9 cellular contexts compared by ENCODE assay signal in the genomic region with DNA sequence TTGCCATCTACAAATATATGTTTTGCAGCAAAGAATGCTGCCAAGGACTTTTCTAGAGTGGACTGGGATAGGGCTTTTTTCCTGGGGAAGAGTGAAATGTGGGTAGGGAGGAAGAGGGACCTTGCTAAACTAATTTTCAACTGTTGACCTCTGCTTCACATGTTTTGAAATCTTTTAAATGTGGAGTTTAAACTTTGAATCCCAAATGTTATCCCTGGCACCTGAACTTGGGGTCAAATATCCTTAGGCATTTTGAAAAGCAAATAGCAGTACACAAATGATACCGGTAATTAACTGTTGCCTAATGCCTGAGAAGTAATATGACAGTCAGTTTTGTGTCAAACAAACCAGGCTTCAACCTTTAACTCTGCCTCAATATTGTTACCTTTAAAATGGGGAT.
"Had no signal": no experiment of that assay in that cellular context is flagged by ENCODE, and none has a peak within 500 bp of the region (broad histone marks: within the 10 kb centered on the region; RNA-seq: fewer than 3 reads in every experiment).

No MANE protein-coding gene starts in this region.

- FAIRE-seq: K562 had no signal

- H3K4me1 ChIP-seq: HAP-1 had no signal

- H3K4me3 ChIP-seq: GM23338, HAP-1, K562 had no signal

- H2AFZ ChIP-seq: GM23338 had no signal

- H3K4me2 ChIP-seq: GM23338 had no signal

- ATAC-seq: GM23338, HCT116, K562 had no signal

- DNase-seq: H7, HFFc6, IMR-90, KG1 had no signal

- H3K27ac ChIP-seq: HL-60 had no signal

- H3K36me3 ChIP-seq: HAP-1 had no signal
